1 cellular context compared by ENCODE assay signal in genomic region chr15:38255690-38256089, GRCh38.
TF ChIP-seq lines count a peak whose summit lies in the region.

No MANE protein-coding gene starts in this region.

TF ChIP-seq in HepG2, 621 proteins besides CTCF, POLR2A, EP300 and RAD21 (continued from another document):
- TF ChIP-seq ZNF276 (CRISPR knock-in tag; IDR thresholded peaks at IDR 0.05; ENCODE audit: low read depth) = no peak
